In genomic region chr15:70065006-70065722, GRCh38 we compare ENCODE assay signal across 20 cellular contexts. TPM values are rescaled to one million over a fixed set of nuclear protein-coding genes. Genes with fewer than 3 reads are reported as not detected.
DNase-seq lines count a peak whose midpoint lies in the region; ATAC-seq and TF ChIP-seq lines count a peak whose summit lies in the region.
"Had no signal": no experiment of that assay in that cellular context is flagged by ENCODE, and none has a peak within 500 bp of the region (broad histone marks: within the 10 kb centered on the region; RNA-seq: fewer than 3 reads in every experiment).

No MANE protein-coding gene starts in this region.

- H3K27ac Mint-ChIP-seq in activated naive CD4-positive, alpha-beta T cell treated with anti-CD3 and anti-CD28 coated beads, Interleukin-2, amount 10 ng/mL, durations not matched to agents 7 days and 5 days = peak overlapping the region; percentile 24
- H3K27ac Mint-ChIP-seq: activated CD4-positive, alpha-beta memory T cell treated with anti-CD3 and anti-CD28 coated beads, Interleukin-2, amount 10 ng/mL, durations not matched to agents 7 days and 5 days had no signal

- H3K36me3 Mint-ChIP-seq in activated naive CD4-positive, alpha-beta T cell treated with anti-CD3 and anti-CD28 coated beads, Interleukin-2, amount 10 ng/mL, durations not matched to agents 7 days and 5 days = peaks cover 53% of the 10 kb centered on the region

- H3K9me3 ChIP-seq in body of pancreas (no peaks in the 10 kb centered on the region), transverse colon (no peaks in the 10 kb centered on the region)
- H3K9me3 ChIP-seq: A549, tibial nerve had no signal

- no peaks in the 10 kb centered on the region for H3K27me3 Mint-ChIP-seq in activated naive CD4-positive, alpha-beta T cell treated with anti-CD3 and anti-CD28 coated beads, Interleukin-2, amount 10 ng/mL, durations not matched to agents 7 days and 5 days
- H3K27me3 Mint-ChIP-seq: activated CD4-positive, alpha-beta memory T cell treated with anti-CD3 and anti-CD28 coated beads, Interleukin-2, amount 10 ng/mL, durations not matched to agents 7 days and 5 days had no signal

- H3K4me1 Mint-ChIP-seq in activated naive CD4-positive, alpha-beta T cell treated with anti-CD3 and anti-CD28 coated beads, Interleukin-2, amount 10 ng/mL, durations not matched to agents 7 days and 5 days = no peaks in the 10 kb centered on the region
- H3K4me1 Mint-ChIP-seq: activated CD4-positive, alpha-beta memory T cell treated with anti-CD3 and anti-CD28 coated beads, Interleukin-2, amount 10 ng/mL, durations not matched to agents 7 days and 5 days had no signal

- DNase-seq in activated naive CD4-positive, alpha-beta T cell treated with anti-CD3 and anti-CD28 coated beads, Interleukin-2, amount 10 ng/mL, durations not matched to agents 7 days and 5 days = no peak
- no peak for DNase-seq in activated naive CD4-positive, alpha-beta T cell treated with anti-CD3 and anti-CD28 coated beads, Interleukin-2, amount 50 U/mL, for 16 hours
- DNase-seq in body of pancreas (peak; percentile 86 to 94 (median 92)), mucosa of gallbladder (ENCODE audit: low spot score) (peak; percentile 82), transverse colon (peak; percentile 62), HPDE6-E6E7 (ENCODE audit: extremely low spot score) (no peak), NCI-H524 treated with DMSO at 0.1 percent for 48 hours (lab: John Stamatoyannopoulos, UW) (no peak)
- DNase-seq: activated CD4-positive, alpha-beta memory T cell treated with anti-CD3 and anti-CD28 coated beads, Interleukin-2, amount 10 ng/mL, durations not matched to agents 7 days and 5 days; central memory CD4-positive, alpha-beta T cell; dorsolateral prefrontal cortex; GM23248; head of caudate nucleus; NCI-H1417; NCI-H526 treated with DMSO at 0.1 percent for 48 hours; stimulated activated CD4-positive, alpha-beta T cell treated with anti-CD3 and anti-CD28 coated beads, Interleukin-4, amount 100 ng/mL, for 24 hours; stimulated activated naive CD4-positive, alpha-beta T cell treated with Interleukin-2 at 50 U/mL for 16 hours; T1000 had no signal

- no peak overlapping the region for H3K4me3 Mint-ChIP-seq in activated naive CD4-positive, alpha-beta T cell treated with anti-CD3 and anti-CD28 coated beads, Interleukin-2, amount 10 ng/mL, durations not matched to agents 7 days and 5 days
- H3K4me3 Mint-ChIP-seq: activated CD4-positive, alpha-beta memory T cell treated with anti-CD3 and anti-CD28 coated beads, Interleukin-2, amount 10 ng/mL, durations not matched to agents 7 days and 5 days had no signal

- H3K4me1 ChIP-seq in body of pancreas (peaks cover 59% of the 10 kb centered on the region), transverse colon (peaks cover 18 to 48% (median 41%) of the 10 kb centered on the region in 4 donors)

- H3K36me3 ChIP-seq in body of pancreas (replicated peaks in 1 of 2; ENCODE audit: insufficient read depth in 1 of 2, low read depth in 2 of 2) (peaks cover 0 to under 1% of the 10 kb centered on the region in 2 donors), transverse colon (peaks cover 0 to 30% (median 12%) of the 10 kb centered on the region in 4 donors)

- in situ Hi-C loops in transverse colon (cut with MboI; ENCODE audit: low pct_ligation_motif_present in 1 of 4, low pct_unique_long_range_greater_than_20kb in 1 of 4, low sequenced_read_pairs in 3 of 4) = no loop called here

- ATAC-seq in body of pancreas (peak; percentile 78), GM19452 (IDR thresholded peaks at IDR 0.05; ENCODE audit: unreplicated experiment) (no peak)
- ATAC-seq: A549 had no signal

- H3K4me3 ChIP-seq in body of pancreas (no peak overlapping the region), transverse colon (no peak overlapping the region)
- H3K4me3 ChIP-seq: A549, dorsolateral prefrontal cortex, GM23248, tibial nerve had no signal

- H3K27me3 ChIP-seq in body of pancreas = no peaks in the 10 kb centered on the region
- H3K27me3 ChIP-seq in transverse colon = no peaks in the 10 kb centered on the region
- H3K27me3 ChIP-seq: dorsolateral prefrontal cortex, tibial nerve had no signal

- TF ChIP-seq CTCF in body of pancreas (IDR thresholded peaks at IDR 0.05) = no peak
- TF ChIP-seq CTCF in transverse colon (IDR thresholded peaks at IDR 0.05) = no peak

- TF ChIP-seq POLR2A in body of pancreas (IDR thresholded peaks at IDR 0.05) = no peak
- no peak for TF ChIP-seq POLR2A in transverse colon (IDR thresholded peaks at IDR 0.05)

- TF ChIP-seq EP300 in transverse colon (IDR thresholded peaks at IDR 0.05; ENCODE audit: low read depth) = no peak

- CTCF ChIA-PET in activated naive CD4-positive, alpha-beta T cell treated with anti-CD3 and anti-CD28 coated beads, Interleukin-2, amount 10 ng/mL, durations not matched to agents 7 days and 5 days (lab: Charles Lee) = no interaction called here

- WGBS in body of pancreas, 2 donors = 23 to 26% methylated on average over 5 to 6 of the region's 6 CpGs
- 50 to 60% methylated on average over 4 to 5 of the region's 6 CpGs for WGBS in transverse colon (ENCODE audit: low coverage in 1 of 2), 2 donors

- intact Hi-C loops in body of pancreas (cut with DNase I) (no loop called here), transverse colon (cut with DNase I; ENCODE audit: low total_unique reads) (no loop called here)

- peak overlapping the region; percentile 27 to 76 (median 47) for H3K27ac ChIP-seq in body of pancreas
- H3K27ac ChIP-seq in transverse colon = peak overlapping the region in 3 of 4 donors; percentile 16 to 76 (median 73)
- H3K27ac ChIP-seq: A549, GM23248 had no signal

- H3K9me3 Mint-ChIP-seq in activated naive CD4-positive, alpha-beta T cell treated with anti-CD3 and anti-CD28 coated beads, Interleukin-2, amount 10 ng/mL, durations not matched to agents 7 days and 5 days = no peaks in the 10 kb centered on the region
- H3K9me3 Mint-ChIP-seq: activated CD4-positive, alpha-beta memory T cell treated with anti-CD3 and anti-CD28 coated beads, Interleukin-2, amount 10 ng/mL, durations not matched to agents 7 days and 5 days had no signal

RNA-seq across cellular contexts. Expression of gene TLE3, which starts 32.6 kb away (rescaled TPM):
- total RNA-seq in body of pancreas (10 to 100 TPM; 16.6 to 33.9 TPM), mucosa of gallbladder (42.5 TPM), transverse colon (100 to 1,000 TPM in 2 of 4 donors, 10 to 100 TPM in 2; 49.8 to 223 (median 114) TPM)

Comparison
In these comparisons a context has a peak if more than half of its experiments do, and no peak if none do; other contexts are left out.
1. DNase-seq: peak in body of pancreas (4 of 4), mucosa of gallbladder (single experiment) and transverse colon (single experiment); none in activated naive CD4-positive, alpha-beta T cell treated with anti-CD3 and anti-CD28 coated beads, Interleukin-2, amount 10 ng/mL, durations not matched to agents 7 days and 5 days (single experiment), activated naive CD4-positive, alpha-beta T cell treated with anti-CD3 and anti-CD28 coated beads, Interleukin-2, amount 50 U/mL, for 16 hours (single experiment), HPDE6-E6E7 (single experiment) and NCI-H524 treated with DMSO at 0.1 percent for 48 hours (single experiment).